ENCODE assay signal across 9 cellular contexts in genomic region chr7:47336178-47337020, GRCh38.
DNase-seq lines count a peak whose midpoint lies in the region; ATAC-seq and TF ChIP-seq lines count a peak whose summit lies in the region.
"Had no signal": no experiment of that assay in that cellular context is flagged by ENCODE, and none has a peak within 500 bp of the region (broad histone marks: within the 10 kb centered on the region; RNA-seq: fewer than 3 reads in every experiment).

No MANE protein-coding gene starts in this region.

- H3K4me3 Mint-ChIP-seq in natural killer cell treated with Interleukin-12 subunit alpha and Interleukin-12 subunit beta and Interleukin-15 and Interleukin-18, amount 100 ng/mL, for 72 hours, result no peak overlapping the region

- H3K9me3 Mint-ChIP-seq in natural killer cell treated with Interleukin-12 subunit alpha and Interleukin-12 subunit beta and Interleukin-15 and Interleukin-18, amount 100 ng/mL, for 72 hours, result no peaks in the 10 kb centered on the region

- DNase-seq in DMS 273 treated with DMSO at 0.1 percent for 48 hours (lab: John Stamatoyannopoulos, UW) (peak; percentile 44), anterior cingulate cortex (lab: John Stamatoyannopoulos, UW) (peak in 45 of 58 donors; percentile 8 to 84 (median 53)), head of caudate nucleus (peak in 36 of 42 donors; percentile 8 to 81 (median 52)), psoas muscle (peak; percentile 58 to 79)
- no peak for DNase-seq in natural killer cell treated with Interleukin-12 subunit alpha and Interleukin-12 subunit beta and Interleukin-15 and Interleukin-18, amount 100 ng/mL, for 72 hours (ENCODE audit: low spot score)
- DNase-seq: OCI-M1 had no signal

- ATAC-seq in psoas muscle (peak; percentile 88 to 93 (median 90)), GM18868 (IDR thresholded peaks at IDR 0.05; ENCODE audit: unreplicated experiment) (no peak), GM21717 (IDR thresholded peaks at IDR 0.05; ENCODE audit: unreplicated experiment) (no peak), HG03097 (IDR thresholded peaks at IDR 0.05; ENCODE audit: low FRiP score, unreplicated experiment) (no peak)
- no peak for ATAC-seq in natural killer cell treated with Interleukin-12 subunit alpha and Interleukin-12 subunit beta and Interleukin-15 and Interleukin-18, amount 100 ng/mL, for 72 hours

- H3K36me3 ChIP-seq in psoas muscle (ENCODE audit: insufficient read depth in 1 of 2, low read depth in 1 of 2), result no peaks in the 10 kb centered on the region

- no peaks in the 10 kb centered on the region for H3K27me3 ChIP-seq in psoas muscle (ENCODE audit: insufficient read depth in 3 of 3, low read length in 2 of 3)

- no peak overlapping the region for H3K27ac Mint-ChIP-seq in natural killer cell treated with Interleukin-12 subunit alpha and Interleukin-12 subunit beta and Interleukin-15 and Interleukin-18, amount 100 ng/mL, for 72 hours

- no peaks in the 10 kb centered on the region for H3K9me3 ChIP-seq in psoas muscle

- peaks cover 3 to 6% of the 10 kb centered on the region in 2 donors for H3K27me3 Mint-ChIP-seq in natural killer cell treated with Interleukin-12 subunit alpha and Interleukin-12 subunit beta and Interleukin-15 and Interleukin-18, amount 100 ng/mL, for 72 hours

- peak overlapping the region; percentile 77 for H3K27ac ChIP-seq in psoas muscle

- intact Hi-C loops in head of caudate nucleus (cut with DNase I) (no loop called here), psoas muscle (cut with DNase I) (loop anchor here in 1 of 2 donors (5.0 kb wide), 2 partner anchors 36 to 44 kb away; no protein-coding TSS in a partner anchor)

- no peak overlapping the region for H3K4me3 ChIP-seq in psoas muscle

- WGBS in psoas muscle, 3 donors, result 35 to 52% (median 39%) methylated on average over 11 of the region's 11 CpGs

- TF ChIP-seq CTCF in psoas muscle (IDR thresholded peaks at IDR 0.05), result no peak

- H3K4me1 Mint-ChIP-seq in natural killer cell treated with Interleukin-12 subunit alpha and Interleukin-12 subunit beta and Interleukin-15 and Interleukin-18, amount 100 ng/mL, for 72 hours (ENCODE audit: low read depth in 2 of 2), result no peaks in the 10 kb centered on the region

- no peaks in the 10 kb centered on the region for H3K36me3 Mint-ChIP-seq in natural killer cell treated with Interleukin-12 subunit alpha and Interleukin-12 subunit beta and Interleukin-15 and Interleukin-18, amount 100 ng/mL, for 72 hours

- H3K4me1 ChIP-seq in psoas muscle, result peaks cover 32% of the 10 kb centered on the region

Comparison
In these comparisons a context has a peak if more than half of its experiments do, and no peak if none do; other contexts are left out.
1. ATAC-seq: peak in psoas muscle (4 of 4); none in natural killer cell treated with Interleukin-12 subunit alpha and Interleukin-12 subunit beta and Interleukin-15 and Interleukin-18, amount 100 ng/mL, for 72 hours (0 of 2), GM18868 (single experiment), GM21717 (single experiment) and HG03097 (single experiment).